Comparison of ENCODE assay signal across 20 cellular contexts in genomic region chr1:21129407-21129806, GRCh38. TPM values are rescaled to one million over a fixed set of nuclear protein-coding genes. Genes with fewer than 3 reads are reported as not detected.
DNase-seq lines count a peak whose midpoint lies in the region; ATAC-seq and TF ChIP-seq lines count a peak whose summit lies in the region.
"Had no signal": no experiment of that assay in that cellular context is flagged by ENCODE, and none has a peak within 500 bp of the region (broad histone marks: within the 10 kb centered on the region; RNA-seq: fewer than 3 reads in every experiment).

No MANE protein-coding gene starts in this region.

- H3K27me3 Mint-ChIP-seq in H9 (ENCODE audit: low read depth) (no peaks in the 10 kb centered on the region), endodermal cell (ENCODE audit: insufficient read depth) (no peaks in the 10 kb centered on the region), nephron progenitor cell (ENCODE audit: low read depth, poor library complexity) (no peaks in the 10 kb centered on the region)
- H3K27me3 Mint-ChIP-seq in activated CD4-positive, alpha-beta T cell treated with anti-CD3 and anti-CD28 coated beads, Interleukin-2, amount 10 ng/mL, durations not matched to agents 7 days and 5 days = no peaks in the 10 kb centered on the region
- no peaks in the 10 kb centered on the region for H3K27me3 Mint-ChIP-seq in naive thymus-derived CD4-positive, alpha-beta T cell
- H3K27me3 Mint-ChIP-seq: CD4-positive, alpha-beta T cell had no signal

- H4K20me1 ChIP-seq in H9 (ENCODE audit: control insufficient read depth, insufficient read depth, insufficient read length) (no peaks in the 10 kb centered on the region), IMR-90 (ENCODE audit: insufficient read depth, low read length) (peaks cover 13% of the 10 kb centered on the region)

- intact Hi-C loops in IMR-90 (cut with micrococcal nuclease) = no loop called here
- intact Hi-C loops in naive thymus-derived CD4-positive, alpha-beta T cell (cut with micrococcal nuclease) = no loop called here

- H3K56ac ChIP-seq in H9 (ENCODE audit: insufficient read length, low read depth, low read length) (no peak overlapping the region), IMR-90 (ENCODE audit: extremely low read depth, insufficient read depth, low read length) (no peak overlapping the region)

- no peak overlapping the region for H3K4me2 ChIP-seq in H9 (ENCODE audit: insufficient read depth, insufficient read length, low read length)
- H3K4me2 ChIP-seq in IMR-90 (ENCODE audit: low read depth, low read length) = no peak overlapping the region
- H3K4me2 ChIP-seq: BLaER1 had no signal

- H4K91ac ChIP-seq in H9 (ENCODE audit: insufficient read length, low read depth, low read length) = no peak overlapping the region
- H4K91ac ChIP-seq in IMR-90 (ENCODE audit: insufficient read depth, low read depth, low read length) = no peak overlapping the region

- H2BK5ac ChIP-seq in H9 (ENCODE audit: insufficient read length, low read length) (no peak overlapping the region), IMR-90 (ENCODE audit: low read depth, low read length, poor library complexity, severe bottlenecking) (no peak overlapping the region)

- no peak overlapping the region for H3T11ph ChIP-seq in H9 (ENCODE audit: low read length)

- H3K27ac ChIP-seq in H9 (ENCODE audit: insufficient read length, low read depth, low read length) (no peak overlapping the region), IMR-90 (ENCODE audit: insufficient read depth, low read length) (no peak overlapping the region), endodermal cell (ENCODE audit: low read depth, low read length) (no peak overlapping the region)
- H3K27ac ChIP-seq in naive thymus-derived CD4-positive, alpha-beta T cell (ENCODE audit: low read depth, low read length) = no peak overlapping the region
- H3K27ac ChIP-seq: BLaER1 had no signal

- no peak overlapping the region for H2BK20ac ChIP-seq in H9 (ENCODE audit: low read depth, low read length, poor library complexity, severe bottlenecking)
- no peak overlapping the region for H2BK20ac ChIP-seq in IMR-90 (ENCODE audit: low read depth, low read length)

- H2AK5ac ChIP-seq in H9 (ENCODE audit: insufficient read length, low read length) = no peak overlapping the region
- H2AK5ac ChIP-seq in IMR-90 (ENCODE audit: low read depth, low read length) = 0 out of 2 replicates have a peak overlapping the region, but pooled peaks have one; percentile 13

- H2BK12ac ChIP-seq in H9 (ENCODE audit: insufficient read length, low read depth, low read length) = no peak overlapping the region

- no peak overlapping the region for H3K23ac ChIP-seq in H9 (ENCODE audit: insufficient read length, low read depth, low read length)
- H3K23ac ChIP-seq in IMR-90 (ENCODE audit: low read depth, low read length) = no peak overlapping the region; the same call in 1 of the 2 replicates

- no peak overlapping the region for H3K4me3 Mint-ChIP-seq in H9
- no peak overlapping the region for H3K4me3 Mint-ChIP-seq in endodermal cell
- H3K4me3 Mint-ChIP-seq in nephron progenitor cell = no peak overlapping the region
- no peak overlapping the region for H3K4me3 Mint-ChIP-seq in activated CD4-positive, alpha-beta T cell treated with anti-CD3 and anti-CD28 coated beads, Interleukin-2, amount 10 ng/mL, durations not matched to agents 7 days and 5 days
- H3K4me3 Mint-ChIP-seq in naive thymus-derived CD4-positive, alpha-beta T cell = no peak overlapping the region
- H3K4me3 Mint-ChIP-seq: CD4-positive, alpha-beta T cell had no signal

- H3K27me3 ChIP-seq in H9 (ENCODE audit: insufficient read depth, low read length) (no peaks in the 10 kb centered on the region), IMR-90 (ENCODE audit: control insufficient read depth, insufficient read depth, low read length) (no peaks in the 10 kb centered on the region), endodermal cell (ENCODE audit: control insufficient read depth, insufficient read depth, low read length, poor library complexity, severe bottlenecking) (no peaks in the 10 kb centered on the region)
- H3K27me3 ChIP-seq in naive thymus-derived CD4-positive, alpha-beta T cell (ENCODE audit: control insufficient read depth in 2 of 2, insufficient read depth in 2 of 2, low read length in 2 of 2) = no peaks in the 10 kb centered on the region
- H3K27me3 ChIP-seq: BLaER1 had no signal

- no peak overlapping the region for H3K14ac ChIP-seq in H9 (ENCODE audit: insufficient read depth, low read length)
- H3K14ac ChIP-seq in IMR-90 (replicated peaks; ENCODE audit: low read depth, low read length) = no peak overlapping the region

- no peak for TF ChIP-seq POLR2A in IMR-90 (IDR thresholded peaks at IDR 0.05; ENCODE audit: low read depth, low read length)

- DNase-seq in H9 = no peak
- peak; percentile 15 for DNase-seq in IMR-90
- DNase-seq in endodermal cell = no peak
- no peak for DNase-seq in nephron progenitor cell
- DNase-seq in activated CD4-positive, alpha-beta T cell treated with anti-CD3 and anti-CD28 coated beads, Interleukin-2, amount 10 ng/mL, durations not matched to agents 7 days and 5 days = no peak
- DNase-seq in HK-2 (ENCODE audit: unreplicated experiment) = no peak
- DNase-seq in naive thymus-derived CD4-positive, alpha-beta T cell = no peak
- DNase-seq: ACHN; CD4-positive, alpha-beta T cell; COR-L47; DND-41; MM.1S; NCI-H1048; NCI-H1417 treated with DMSO at 0.1 percent for 48 hours; NCI-H187; NCI-H69; NK-92 treated with Interleukin-12 subunit alpha and Interleukin-12 subunit beta, amount 100 ng/mL, for 24 hours had no signal

- CTCF ChIA-PET in IMR-90 (lab: Yijun Ruan, JAX) = no interaction called here
- CTCF ChIA-PET in activated CD4-positive, alpha-beta T cell treated with anti-CD3 and anti-CD28 coated beads, Interleukin-2, amount 10 ng/mL, durations not matched to agents 7 days and 5 days (lab: Charles Lee) = no interaction called here
- CTCF ChIA-PET in naive thymus-derived CD4-positive, alpha-beta T cell (lab: Charles Lee) = no interaction called here

- WGBS in H9 (ENCODE audit: extremely low coverage, insufficient read length, low lambda C conversion rate) = no CpG with 5 or more reads among the region's 2 CpGs
- no CpG with 5 or more reads among the region's 2 CpGs for WGBS in IMR-90 (ENCODE audit: extremely low coverage in 2 of 2, insufficient read length in 1 of 2), 2 experiments
- WGBS in endodermal cell (ENCODE audit: insufficient coverage in 1 of 2, insufficient read length in 1 of 2), 2 experiments = 0 to 47% methylated on average over 1 to 2 of the region's 2 CpGs

- H3K79me2 ChIP-seq in H9 (ENCODE audit: insufficient read depth, low read length) = peaks cover 3% of the 10 kb centered on the region; the same call in 1 of the 2 replicates

- no peak overlapping the region for H4K8ac ChIP-seq in H9 (replicated peaks; ENCODE audit: insufficient read length, low read depth, low read length)
- H4K8ac ChIP-seq in IMR-90 (ENCODE audit: low read depth in 2 of 2, low read length in 2 of 2) = no peak overlapping the region

- in situ Hi-C loops in IMR-90 (cut with MboI; ENCODE audit: low sequenced_read_pairs) = no loop called here

- peaks cover 3% of the 10 kb centered on the region for H3K79me1 ChIP-seq in H9 (ENCODE audit: insufficient read depth, low read depth, low read length, poor library complexity, severe bottlenecking)
- H3K79me1 ChIP-seq in IMR-90 (ENCODE audit: low read depth in 1 of 2, low read length in 2 of 2) = peaks cover 3 to 60% of the 10 kb centered on the region in 2 experiments; a peak in 3 of 4 replicates

- peak overlapping the region in 2 of 3 experiments; percentile 61 to 80; a peak in 6 of 7 replicates for H3K27ac Mint-ChIP-seq in H9
- H3K27ac Mint-ChIP-seq in endodermal cell = peak overlapping the region; percentile 83
- peak overlapping the region; percentile 67 for H3K27ac Mint-ChIP-seq in nephron progenitor cell
- H3K27ac Mint-ChIP-seq in activated CD4-positive, alpha-beta T cell treated with anti-CD3 and anti-CD28 coated beads, Interleukin-2, amount 10 ng/mL, durations not matched to agents 7 days and 5 days = no peak overlapping the region
- H3K27ac Mint-ChIP-seq in naive thymus-derived CD4-positive, alpha-beta T cell = peak overlapping the region in 1 of 9 donors; percentile 51
- H3K27ac Mint-ChIP-seq: CD4-positive, alpha-beta T cell had no signal

- no TSS peak for BruUV-seq in IMR-90 (replicated peaks; lab: Mats Ljungman, UMichigan)

- H2BK15ac ChIP-seq in H9 (ENCODE audit: low read depth, low read length) = no peak overlapping the region
- no peak overlapping the region for H2BK15ac ChIP-seq in IMR-90 (ENCODE audit: low read depth, low read length)

- H3K9me3 Mint-ChIP-seq in H9 = no peaks in the 10 kb centered on the region; a peak in 1 of 5 replicates
- H3K9me3 Mint-ChIP-seq in endodermal cell = no peaks in the 10 kb centered on the region
- H3K9me3 Mint-ChIP-seq in nephron progenitor cell = peaks cover 16% of the 10 kb centered on the region
- H3K9me3 Mint-ChIP-seq in activated CD4-positive, alpha-beta T cell treated with anti-CD3 and anti-CD28 coated beads, Interleukin-2, amount 10 ng/mL, durations not matched to agents 7 days and 5 days = no peaks in the 10 kb centered on the region
- H3K9me3 Mint-ChIP-seq in naive thymus-derived CD4-positive, alpha-beta T cell = peaks cover 0 to 7% (median 0%) of the 10 kb centered on the region in 11 donors

- H2AK9ac ChIP-seq in IMR-90 (replicated peaks; ENCODE audit: low read depth, low read length, poor library complexity) = no peak overlapping the region

- H3K4me3 ChIP-seq in IMR-90 (ENCODE audit: insufficient read depth, low read depth, low read length) = no peak overlapping the region
- H3K4me3 ChIP-seq in endodermal cell (ENCODE audit: low read length) = no peak overlapping the region
- H3K4me3 ChIP-seq in naive thymus-derived CD4-positive, alpha-beta T cell (ENCODE audit: low read length) = no peak overlapping the region
- H3K4me3 ChIP-seq: BLaER1, K562 had no signal

- no peaks in the 10 kb centered on the region for H3K23me2 ChIP-seq in H9 (ENCODE audit: insufficient read length, low read depth, low read length, poor library complexity, severe bottlenecking)

- ATAC-seq in IMR-90 (ENCODE audit: low read depth) = no peak
- ATAC-seq in naive thymus-derived CD4-positive, alpha-beta T cell = no peak
- ATAC-seq: K562, SK-N-SH treated with all-trans-retinoic acid at 6 μM for 48 hours had no signal

- TF ChIP-seq RAD21 in IMR-90 (IDR thresholded peaks at IDR 0.05; ENCODE audit: low read length) = no peak

- H3K4ac ChIP-seq in H9 (ENCODE audit: low read depth, low read length) (no peak overlapping the region), IMR-90 (ENCODE audit: low read depth, low read length) (no peak overlapping the region)

- H3K36me3 Mint-ChIP-seq in H9 (ENCODE audit: insufficient read depth in 1 of 3, low read depth in 3 of 3) (peaks cover 4 to 15% (median 15%) of the 10 kb centered on the region in 3 experiments; a peak in 6 of 7 replicates), endodermal cell (ENCODE audit: low read depth) (peaks cover 60% of the 10 kb centered on the region), nephron progenitor cell (ENCODE audit: low read depth) (peaks cover 60% of the 10 kb centered on the region)
- H3K36me3 Mint-ChIP-seq in activated CD4-positive, alpha-beta T cell treated with anti-CD3 and anti-CD28 coated beads, Interleukin-2, amount 10 ng/mL, durations not matched to agents 7 days and 5 days (ENCODE audit: low read depth) = peaks cover 6% of the 10 kb centered on the region
- peaks cover 0 to 35% (median 8%) of the 10 kb centered on the region in 5 donors for H3K36me3 Mint-ChIP-seq in naive thymus-derived CD4-positive, alpha-beta T cell

- H3K18ac ChIP-seq in H9 (ENCODE audit: insufficient read length, low read depth, low read length) (no peak overlapping the region), IMR-90 (ENCODE audit: low read depth, low read length) (no peak overlapping the region)

- TF ChIP-seq CTCF in H9 (conservative IDR thresholded peaks at IDR 0.05) = no peak
- no peak for TF ChIP-seq CTCF in IMR-90 (conservative IDR thresholded peaks at IDR 0.05; ENCODE audit: low read depth, low read length)
- TF ChIP-seq CTCF in endodermal cell (conservative IDR thresholded peaks at IDR 0.05) = no peak
- TF ChIP-seq CTCF in nephron progenitor cell (IDR thresholded peaks at IDR 0.05) = no peak

- POLR2A ChIA-PET in IMR-90 (lab: Charles Lee; ENCODE audit: unreplicated experiment) = no interaction called here
- POLR2A ChIA-PET in activated CD4-positive, alpha-beta T cell treated with anti-CD3 and anti-CD28 coated beads, Interleukin-2, amount 10 ng/mL, durations not matched to agents 7 days and 5 days (lab: Charles Lee) = no interaction called here
- POLR2A ChIA-PET in naive thymus-derived CD4-positive, alpha-beta T cell (lab: Charles Lee) = no interaction called here

- H2BK120ac ChIP-seq in H9 (ENCODE audit: low read depth, low read length, poor library complexity, severe bottlenecking) = no peak overlapping the region
- H2BK120ac ChIP-seq in IMR-90 (ENCODE audit: low read depth, low read length) = no peak overlapping the region

- dilution Hi-C loops in IMR-90 (cut with HindIII; ENCODE audit: low sequenced_read_pairs, unreplicated experiment) = no loop called here

- H4K5ac ChIP-seq in H9 (ENCODE audit: insufficient read length, low read depth, low read length) (no peak overlapping the region), IMR-90 (ENCODE audit: low read depth, low read length) (no peak overlapping the region)

- H3K36me3 ChIP-seq in IMR-90 (ENCODE audit: control insufficient read depth, insufficient read depth, low read length) (peaks cover 10% of the 10 kb centered on the region), endodermal cell (ENCODE audit: control insufficient read depth, insufficient read depth, low read length) (peaks cover 51% of the 10 kb centered on the region)
- no peaks in the 10 kb centered on the region for H3K36me3 ChIP-seq in naive thymus-derived CD4-positive, alpha-beta T cell (ENCODE audit: control insufficient read depth in 2 of 3, insufficient read depth in 3 of 3, low read length in 3 of 3)

- H3K4me1 Mint-ChIP-seq in H9 (peaks cover 7 to 12% of the 10 kb centered on the region in 2 experiments; a peak in 3 of 4 replicates), endodermal cell (no peaks in the 10 kb centered on the region), nephron progenitor cell (peaks cover 26% of the 10 kb centered on the region)
- no peaks in the 10 kb centered on the region for H3K4me1 Mint-ChIP-seq in activated CD4-positive, alpha-beta T cell treated with anti-CD3 and anti-CD28 coated beads, Interleukin-2, amount 10 ng/mL, durations not matched to agents 7 days and 5 days
- no peaks in the 10 kb centered on the region for H3K4me1 Mint-ChIP-seq in naive thymus-derived CD4-positive, alpha-beta T cell

- peaks cover 12% of the 10 kb centered on the region for H3K9me1 ChIP-seq in IMR-90 (ENCODE audit: insufficient read depth, low read length)

- H3K9ac ChIP-seq in H9 (ENCODE audit: extremely low read depth, insufficient read length, low read length) (no peak overlapping the region), IMR-90 (ENCODE audit: low read depth, low read length) (no peak overlapping the region), endodermal cell (ENCODE audit: extremely low read depth, low read length, poor library complexity, severe bottlenecking) (no peak overlapping the region)
- H3K9ac ChIP-seq: BLaER1 had no signal

- H3K4me1 ChIP-seq in H9 (ENCODE audit: insufficient read depth, low read length) (no peaks in the 10 kb centered on the region), IMR-90 (ENCODE audit: control insufficient read depth, insufficient read depth, low read length) (peaks cover 3% of the 10 kb centered on the region; the same call in 1 of the 2 replicates), endodermal cell (ENCODE audit: control insufficient read depth, insufficient read depth, low read length) (no peaks in the 10 kb centered on the region)
- H3K4me1 ChIP-seq in naive thymus-derived CD4-positive, alpha-beta T cell (ENCODE audit: control insufficient read depth in 2 of 2, insufficient read depth in 2 of 2, low read length in 2 of 2) = no peaks in the 10 kb centered on the region

- H2AFZ ChIP-seq in H9 (ENCODE audit: low read length) (no peak overlapping the region), IMR-90 (replicated peaks; ENCODE audit: low read length, poor library complexity) (no peak overlapping the region)

- H3K9me3 ChIP-seq in H9 (ENCODE audit: control insufficient read depth, low read depth, low read length) (no peaks in the 10 kb centered on the region), IMR-90 (ENCODE audit: control insufficient read depth, insufficient read depth, low read length) (peaks cover 3% of the 10 kb centered on the region; the same call in 1 of the 2 replicates), endodermal cell (ENCODE audit: control insufficient read depth, low read length) (no peaks in the 10 kb centered on the region)
- H3K9me3 ChIP-seq in naive thymus-derived CD4-positive, alpha-beta T cell (ENCODE audit: control insufficient read depth in 2 of 3, low read length in 3 of 3) = no peaks in the 10 kb centered on the region
- H3K9me3 ChIP-seq: BLaER1 had no signal

RNA-seq across cellular contexts. Expression of gene EIF4G3, which starts 47.3 kb away (rescaled TPM):
- 65.5 and 72.0 TPM in 2 replicates for total RNA-seq in H9 (2021)
- total RNA-seq in IMR-90 (2012; rRNA removed) = 25.8 and 29.2 TPM in 2 replicates
- 49.2 and 49.6 TPM in 2 replicates for polyA plus RNA-seq in IMR-90 (2012; rRNA removed)
- 13.0 and 18.0 TPM in 2 replicates for polyA plus RNA-seq in IMR-90 (2012; cell fraction: cytosol; rRNA removed)
- 47.7 and 85.2 TPM in 2 replicates for polyA plus RNA-seq in IMR-90 (2012; cell fraction: nucleus; rRNA removed; ENCODE audit: low replicate concordance)
- 100 to 1,000 TPM; 101 to 103 TPM for total RNA-seq in endodermal cell
- 83.5 TPM for polyA plus RNA-seq in endodermal cell (2013, experiment 1 of 2)
- 80.6 TPM for polyA plus RNA-seq in endodermal cell (2013, experiment 2 of 2)
- total RNA-seq in activated CD4-positive, alpha-beta T cell treated with anti-CD3 and anti-CD28 coated beads, Interleukin-2, amount 10 ng/mL, durations not matched to agents 7 days and 5 days = 10 to 100 TPM; 23.8 to 31.5 TPM
- total RNA-seq in naive thymus-derived CD4-positive, alpha-beta T cell = 10 to 100 TPM; 15.0 to 46.3 (median 29.1) TPM
- 1 to 10 TPM; 3.3 to 7.8 TPM for polyA plus RNA-seq in naive thymus-derived CD4-positive, alpha-beta T cell
